ENCODE assay signal across 9 cellular contexts in the genomic region with DNA sequence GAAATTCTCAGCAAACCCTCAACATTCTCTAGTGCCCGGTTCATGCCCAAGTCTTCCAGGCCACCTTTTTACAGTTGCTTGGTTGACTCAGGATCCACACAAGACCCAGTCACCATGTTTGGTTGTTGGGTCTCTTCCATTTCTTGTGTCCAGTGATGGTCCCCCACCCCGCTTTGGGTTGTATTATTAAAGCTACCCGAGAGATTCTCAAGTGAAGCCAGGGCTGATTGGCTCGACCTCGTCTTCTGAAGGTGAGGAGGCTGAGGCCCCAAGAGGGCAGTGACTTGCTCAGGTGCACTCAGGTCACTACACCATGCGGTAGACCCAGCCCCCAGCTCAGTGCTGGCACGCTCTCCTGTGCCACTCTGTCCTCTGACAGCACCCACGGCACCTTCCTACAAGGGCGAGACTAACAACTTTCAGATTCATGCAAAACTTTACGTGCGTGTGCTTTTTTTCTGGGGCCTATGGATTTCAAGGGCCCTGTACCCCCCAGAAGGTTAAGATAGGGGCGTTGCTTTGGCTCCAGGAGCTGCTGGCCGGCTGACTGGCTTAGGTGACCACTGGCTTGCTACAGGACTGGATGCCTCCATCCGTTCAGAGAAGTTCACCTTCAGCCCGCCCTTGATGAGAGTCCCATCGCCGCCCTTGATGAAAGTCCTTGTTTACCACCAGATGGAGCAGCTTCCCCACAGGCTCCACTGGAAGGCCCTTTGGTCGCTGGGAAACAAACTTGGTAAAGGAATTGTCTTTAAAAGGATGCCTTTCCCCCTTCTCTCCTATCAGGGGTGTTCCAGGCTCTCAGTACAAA. TPM values are rescaled to one million over a fixed set of nuclear protein-coding genes. Genes with fewer than 3 reads are reported as not detected.
A peak's percentile ranks its signal among the peaks of the same experiment; 100 is the strongest.
DNase-seq lines count a peak whose midpoint lies in the region; ATAC-seq and TF ChIP-seq lines count a peak whose summit lies in the region.
"Had no signal": no experiment of that assay in that cellular context is flagged by ENCODE, and none has a peak within 500 bp of the region (broad histone marks: within the 10 kb centered on the region; RNA-seq: fewer than 3 reads in every experiment).

No MANE protein-coding gene starts in this region.

- no peaks in the 10 kb centered on the region for H3K9me3 ChIP-seq in RWPE2 (ENCODE audit: severe bottlenecking)
- no peaks in the 10 kb centered on the region for H3K9me3 ChIP-seq in fibroblast of lung (ENCODE audit: control insufficient read depth, insufficient read depth, low read depth, low read length)
- H3K9me3 ChIP-seq in neural progenitor cell (ENCODE audit: low read depth) = no peaks in the 10 kb centered on the region

- H3K79me2 ChIP-seq in fibroblast of lung (ENCODE audit: control insufficient read depth, insufficient read depth, low read length) (no peaks in the 10 kb centered on the region), neural progenitor cell (ENCODE audit: low read depth) (no peaks in the 10 kb centered on the region)

- H3K36me3 Mint-ChIP-seq in neural progenitor cell = no peaks in the 10 kb centered on the region

- no peaks in the 10 kb centered on the region for H3K4me1 ChIP-seq in RWPE2 (ENCODE audit: insufficient read depth, poor library complexity, severe bottlenecking)
- H3K4me1 ChIP-seq in fibroblast of lung (ENCODE audit: control insufficient read depth, extremely low read depth, insufficient read depth, low read length) = no peaks in the 10 kb centered on the region
- no peaks in the 10 kb centered on the region for H3K4me1 ChIP-seq in neural progenitor cell

- H3K4me2 ChIP-seq in fibroblast of lung (ENCODE audit: extremely low read depth, insufficient read depth, low read length) (no peak overlapping the region), neural progenitor cell (no peak overlapping the region)

- no peak overlapping the region for H3K4me3 ChIP-seq in RWPE2 (ENCODE audit: severe bottlenecking)
- H3K4me3 ChIP-seq in fibroblast of lung (replicated peaks in 1 of 4; ENCODE audit: control extremely low read depth in 1 of 4, insufficient read depth in 1 of 4, low read depth in 3 of 4, low read length in 4 of 4) = no peak overlapping the region
- H3K4me3 ChIP-seq in neural progenitor cell = no peak overlapping the region
- H3K4me3 ChIP-seq: skin epidermis had no signal

- peak; percentile 72 for ATAC-seq in RWPE2 (ENCODE audit: low read depth)
- ATAC-seq in HG03565 (IDR thresholded peaks at IDR 0.05; ENCODE audit: unreplicated experiment) = no peak

- H3K27me3 Mint-ChIP-seq in neural progenitor cell (ENCODE audit: insufficient read depth, low read depth) = peaks cover 10% of the 10 kb centered on the region

- DNase-seq in COR-L47 (lab: John Stamatoyannopoulos, UW) (peak; percentile 42), HK-2 (ENCODE audit: unreplicated experiment) (peak; percentile 53), RWPE2 (ENCODE audit: low spot score) (no peak), fibroblast of lung (ENCODE audit: low read depth in 2 of 2) (peak; percentile 64 to 81), neural progenitor cell (ENCODE audit: low spot score) (peak; percentile 81), GOT3 (lab: John Stamatoyannopoulos, UW) (no peak)
- DNase-seq in activated CD8-positive, alpha-beta memory T cell treated with anti-CD3 and anti-CD28 coated beads for 24 hours = no peak

- H3K27me3 ChIP-seq in RWPE2 (ENCODE audit: insufficient read depth, poor library complexity, severe bottlenecking) = no peaks in the 10 kb centered on the region
- H3K27me3 ChIP-seq in fibroblast of lung (ENCODE audit: control insufficient read depth, insufficient read depth, low read length) = no peaks in the 10 kb centered on the region
- peaks cover 15% of the 10 kb centered on the region for H3K27me3 ChIP-seq in neural progenitor cell

- H3K36me3 ChIP-seq in RWPE2 (ENCODE audit: low read depth) (no peaks in the 10 kb centered on the region), fibroblast of lung (ENCODE audit: control insufficient read depth, insufficient read depth, low read length) (no peaks in the 10 kb centered on the region), neural progenitor cell (no peaks in the 10 kb centered on the region)

- H3K9ac ChIP-seq in fibroblast of lung (ENCODE audit: insufficient read depth, low read length) (no peak overlapping the region), neural progenitor cell (no peak overlapping the region)

- TF ChIP-seq CTCF in RWPE2 (IDR thresholded peaks at IDR 0.05; ENCODE audit: poor library complexity, severe bottlenecking) = peak; percentile 45
- peak; percentile 83 to 91 for TF ChIP-seq CTCF in fibroblast of lung (conservative IDR thresholded peaks at IDR 0.05 in 1 of 2, IDR thresholded peaks at IDR 0.05 in 1 of 2; ENCODE audit: low read depth in 1 of 2, low read length in 2 of 2)
- peak; percentile 67 for TF ChIP-seq CTCF in neural progenitor cell (IDR thresholded peaks at IDR 0.05)

- H3K27ac ChIP-seq in RWPE2 (ENCODE audit: poor library complexity, severe bottlenecking) (no peak overlapping the region), fibroblast of lung (ENCODE audit: insufficient read depth, low read length) (no peak overlapping the region), neural progenitor cell (no peak overlapping the region)

- no peaks in the 10 kb centered on the region for H4K20me1 ChIP-seq in fibroblast of lung (ENCODE audit: control insufficient read depth, extremely low read depth, insufficient read depth, low read length)
- H4K20me1 ChIP-seq in neural progenitor cell (ENCODE audit: low read depth) = no peaks in the 10 kb centered on the region

- H3K9me3 Mint-ChIP-seq in neural progenitor cell = peaks cover 4% of the 10 kb centered on the region

- peak overlapping the region; percentile 22 for H3K4me3 Mint-ChIP-seq in neural progenitor cell

- H3K27ac Mint-ChIP-seq in neural progenitor cell = peak overlapping the region; percentile 69

- H2AFZ ChIP-seq in fibroblast of lung (ENCODE audit: low read length) (no peak overlapping the region), neural progenitor cell (replicated peaks) (peak overlapping the region; percentile 65)

- peaks cover 24% of the 10 kb centered on the region for H3K4me1 Mint-ChIP-seq in neural progenitor cell

- H3F3A ChIP-seq in neural progenitor cell (ENCODE audit: low read depth) = no peaks in the 10 kb centered on the region

RNA-seq across cellular contexts. Expression of gene CAPN9, which starts 50.4 kb away (rescaled TPM):
- total RNA-seq in fibroblast of lung (under 0.01 and 0.17 TPM in 2 replicates), neural progenitor cell (ENCODE audit: low replicate concordance) (0.15 and 0.19 TPM in 2 replicates)
- polyA plus RNA-seq in fibroblast of lung = 0.05 TPM in 1 of 2 replicates, not detected in the other
- not detected in 2 replicates for polyA plus RNA-seq in fibroblast of lung (2012)
- polyA minus RNA-seq in fibroblast of lung (ENCODE audit: low replicate concordance) = not detected in 2 replicates

Comparison
In these comparisons a context has a peak if more than half of its experiments do, and no peak if none do; other contexts are left out.
1. DNase-seq: peak in COR-L47 (single experiment), HK-2 (single experiment), fibroblast of lung (2 of 2) and neural progenitor cell (single experiment); none in RWPE2 (single experiment), GOT3 (single experiment) and activated CD8-positive, alpha-beta memory T cell treated with anti-CD3 and anti-CD28 coated beads for 24 hours (single experiment).
2. Peak in every context shown above with its lines, with median percentiles within 50 percentile points of each other: CTCF ChIP-seq.